ENCODE assay signal across 16 cellular contexts in genomic region chr1:208240698-208241355, GRCh38. TPM values are rescaled to one million over a fixed set of nuclear protein-coding genes. Genes with fewer than 3 reads are reported as not detected.
DNase-seq lines count a peak whose midpoint lies in the region; ATAC-seq and TF ChIP-seq lines count a peak whose summit lies in the region.
"Had no signal": no experiment of that assay in that cellular context is flagged by ENCODE, and none has a peak within 500 bp of the region (broad histone marks: within the 10 kb centered on the region; RNA-seq: fewer than 3 reads in every experiment).

No MANE protein-coding gene starts in this region.

- H3K27ac ChIP-seq in cardiac muscle cell (no peak overlapping the region), esophagus squamous epithelium (peak overlapping the region in 2 of 4 donors; percentile 72 to 88), upper lobe of right lung (no peak overlapping the region)
- H3K27ac ChIP-seq: breast epithelium had no signal

- WGBS in esophagus squamous epithelium, 2 donors = 68 to 78% methylated on average over 3 of the region's 3 CpGs

- H3K4me3 ChIP-seq in cardiac muscle cell (peak overlapping the region; percentile 83), esophagus squamous epithelium (peak overlapping the region in 3 of 4 donors; percentile 84 to 90 (median 88)), upper lobe of right lung (peak overlapping the region; percentile 92)
- H3K4me3 ChIP-seq: skin epidermis had no signal

- DNase-seq in cardiac muscle cell (ENCODE audit: low read depth in 1 of 2, low spot score in 1 of 2) (no peak), left cardiac atrium (no peak), esophagus squamous epithelium (lab: John Stamatoyannopoulos, UW) (no peak), nephron progenitor cell (no peak), upper lobe of right lung (no peak), cortex of kidney (lab: John Stamatoyannopoulos, UW) (no peak)
- no peak for DNase-seq in stimulated activated CD8-positive, alpha-beta memory T cell treated with anti-CD3 and anti-CD28 coated beads, Interleukin-4, amount 100 ng/mL, for 48 hours
- DNase-seq: activated CD4-positive, alpha-beta memory T cell treated with anti-CD3 and anti-CD28 coated beads for 36 hours; midbrain; NCI-H2171 treated with DMSO at 0.1 percent for 48 hours; T-helper 9 cell had no signal

- TF ChIP-seq CTCF in cardiac muscle cell (IDR thresholded peaks at IDR 0.05; ENCODE audit: low read depth, low read length) = no peak
- TF ChIP-seq CTCF in esophagus squamous epithelium (IDR thresholded peaks at IDR 0.05) = no peak
- no peak for TF ChIP-seq CTCF in nephron progenitor cell (IDR thresholded peaks at IDR 0.05)
- no peak for TF ChIP-seq CTCF in upper lobe of right lung (IDR thresholded peaks at IDR 0.05)

- peaks cover 37% of the 10 kb centered on the region for H3K27me3 Mint-ChIP-seq in nephron progenitor cell (ENCODE audit: low read depth, poor library complexity)

- no peak overlapping the region for H3K27ac Mint-ChIP-seq in nephron progenitor cell
- H3K27ac Mint-ChIP-seq: activated CD4-positive, alpha-beta memory T cell treated with anti-CD3 and anti-CD28 coated beads for 36 hours; activated T-helper 2 cell treated with anti-CD3 and anti-CD28 coated beads, Interferon-gamma antibody, Interleukin-2, Interleukin-4, amounts not matched to agents 10 μg/mL and 5 μg/mL and 100 μg/mL, durations not matched to agents 14 hours and 24 hours and 36 hours had no signal

- H3K36me3 ChIP-seq in cardiac muscle cell = no peaks in the 10 kb centered on the region
- H3K36me3 ChIP-seq in esophagus squamous epithelium = peaks cover 0 to 10% (median 0%) of the 10 kb centered on the region in 3 donors
- H3K36me3 ChIP-seq in upper lobe of right lung = peaks cover 6% of the 10 kb centered on the region
- H3K36me3 ChIP-seq: breast epithelium had no signal

- intact Hi-C loops in left cardiac atrium (cut with DNase I) (loop anchor here (5.0 to 10.0 kb wide), 4 partner anchors 39 to 219 kb away; no protein-coding TSS in a partner anchor), esophagus squamous epithelium (cut with DNase I) (loop anchor here (10.0 kb wide), 1 partner anchor 116 kb away; no protein-coding TSS in a partner anchor), upper lobe of right lung (cut with DNase I) (loop anchor here (10.0 kb wide), 2 partner anchors 106 to 216 kb away; no protein-coding TSS in a partner anchor)

- ATAC-seq in left cardiac atrium = no peak
- ATAC-seq in upper lobe of right lung = no peak
- ATAC-seq in HG03378 (IDR thresholded peaks at IDR 0.05; ENCODE audit: unreplicated experiment) = no peak
- ATAC-seq: Panc1 had no signal

- H3K36me3 Mint-ChIP-seq in nephron progenitor cell (ENCODE audit: low read depth) = no peaks in the 10 kb centered on the region
- H3K36me3 Mint-ChIP-seq: activated CD4-positive, alpha-beta memory T cell treated with anti-CD3 and anti-CD28 coated beads for 36 hours had no signal

- peaks cover 57% of the 10 kb centered on the region for H3K4me1 ChIP-seq in cardiac muscle cell (ENCODE audit: low read depth)
- peaks cover 54 to 90% (median 72%) of the 10 kb centered on the region in 3 donors for H3K4me1 ChIP-seq in esophagus squamous epithelium
- H3K4me1 ChIP-seq in upper lobe of right lung = peaks cover 59% of the 10 kb centered on the region

- TF ChIP-seq POLR2A in esophagus squamous epithelium (IDR thresholded peaks at IDR 0.05) = no peak

- H3K27me3 ChIP-seq in cardiac muscle cell (no peaks in the 10 kb centered on the region), esophagus squamous epithelium (peaks cover 0 to 8% (median 0%) of the 10 kb centered on the region in 4 donors), upper lobe of right lung (no peaks in the 10 kb centered on the region)
- H3K27me3 ChIP-seq: breast epithelium had no signal

- H3K9me3 ChIP-seq in cardiac muscle cell (ENCODE audit: low read depth) = no peaks in the 10 kb centered on the region
- H3K9me3 ChIP-seq in esophagus squamous epithelium = no peaks in the 10 kb centered on the region
- H3K9me3 ChIP-seq in upper lobe of right lung = no peaks in the 10 kb centered on the region
- H3K9me3 ChIP-seq: breast epithelium had no signal

- peaks cover 82% of the 10 kb centered on the region for H3K4me1 Mint-ChIP-seq in nephron progenitor cell

- H3K9me3 Mint-ChIP-seq in nephron progenitor cell = no peaks in the 10 kb centered on the region
- H3K9me3 Mint-ChIP-seq: activated CD4-positive, alpha-beta memory T cell treated with anti-CD3 and anti-CD28 coated beads for 36 hours; activated T-helper 2 cell treated with anti-CD3 and anti-CD28 coated beads, Interferon-gamma antibody, Interleukin-2, Interleukin-4, amounts not matched to agents 10 μg/mL and 5 μg/mL and 100 μg/mL, durations not matched to agents 14 hours and 24 hours and 36 hours had no signal

- peak overlapping the region; percentile 92 for H3K4me3 Mint-ChIP-seq in nephron progenitor cell
- H3K4me3 Mint-ChIP-seq: activated CD4-positive, alpha-beta memory T cell treated with anti-CD3 and anti-CD28 coated beads for 36 hours had no signal

RNA-seq across cellular contexts. Expression of gene PLXNA2, which starts 3.4 kb away (rescaled TPM):
- total RNA-seq in cardiac muscle cell = 35.1 and 55.3 TPM in 2 replicates
- polyA plus RNA-seq in cardiac muscle cell = 23.2 and 35.6 TPM in 2 replicates
- 10 to 100 TPM; 13.3 to 43.4 TPM for total RNA-seq in left cardiac atrium
- 10 to 100 TPM; 26.9 to 54.0 (median 46.1) TPM for total RNA-seq in esophagus squamous epithelium
- total RNA-seq in upper lobe of right lung = 98.5 TPM
